ENCODE assay signal across 11 cellular contexts in the genomic region with DNA sequence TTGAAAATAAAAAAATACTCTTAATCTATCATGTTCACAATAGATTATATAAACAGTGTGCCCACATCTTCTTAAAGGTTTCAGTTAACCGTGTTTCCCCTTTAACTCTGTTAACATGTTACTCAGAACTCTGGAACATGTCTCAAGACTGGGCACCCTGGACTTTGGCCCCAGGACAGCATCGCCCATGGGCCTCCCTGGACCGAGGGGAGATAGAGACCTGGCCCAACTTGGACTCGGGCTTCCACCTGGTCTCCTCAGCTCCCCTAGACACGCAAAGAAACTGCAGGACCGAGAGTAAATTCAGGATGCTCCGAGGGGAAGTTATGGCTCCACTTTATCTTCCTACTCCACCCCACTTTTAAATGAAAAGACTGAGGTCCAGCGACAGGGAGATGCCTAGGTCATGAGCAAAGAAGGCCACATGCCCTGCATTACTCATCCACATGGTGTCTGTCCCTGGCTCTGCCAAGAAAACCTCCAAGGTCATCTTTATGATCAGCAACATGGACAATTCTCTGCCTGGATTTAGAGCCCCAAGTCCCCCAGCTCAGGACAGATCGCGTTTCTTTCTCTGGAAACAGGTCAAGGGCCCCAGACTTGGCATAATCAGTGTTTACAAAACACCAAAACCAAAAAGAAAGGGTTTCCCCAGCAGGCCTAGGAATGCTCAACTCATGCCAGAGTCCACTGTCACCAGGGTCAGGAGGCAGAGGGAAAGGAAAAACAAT. TPM values are rescaled to one million over a fixed set of nuclear protein-coding genes. Genes with fewer than 3 reads are reported as not detected.
DNase-seq lines count a peak whose midpoint lies in the region; ATAC-seq and TF ChIP-seq lines count a peak whose summit lies in the region.
"Had no signal": no experiment of that assay in that cellular context is flagged by ENCODE, and none has a peak within 500 bp of the region (broad histone marks: within the 10 kb centered on the region; RNA-seq: fewer than 3 reads in every experiment).

No MANE protein-coding gene starts in this region.

- H3K27ac Mint-ChIP-seq in MCF 10A (ENCODE audit: low read depth, unreplicated experiment), result peak overlapping the region; percentile 75
- peak overlapping the region in 1 of 8 donors; percentile 48 for H3K27ac Mint-ChIP-seq in CD8-positive, alpha-beta memory T cell

- no peak overlapping the region for H3K27ac ChIP-seq in mammary epithelial cell (ENCODE audit: insufficient read depth, low read depth, low read length)
- H3K27ac ChIP-seq in aorta (ENCODE audit: low read depth in 1 of 2, low read length in 2 of 2), result no peak overlapping the region
- no peak overlapping the region for H3K27ac ChIP-seq in CD8-positive, alpha-beta memory T cell (ENCODE audit: low read depth, low read length)
- H3K27ac ChIP-seq: BLaER1, VCaP had no signal

- no peaks in the 10 kb centered on the region for H3K79me2 ChIP-seq in mammary epithelial cell (ENCODE audit: insufficient read depth, low read length)

- no peaks in the 10 kb centered on the region for H3K27me3 ChIP-seq in mammary epithelial cell (ENCODE audit: insufficient read depth, low read length)
- no peaks in the 10 kb centered on the region for H3K27me3 ChIP-seq in aorta (ENCODE audit: control insufficient read depth in 1 of 2, insufficient read depth in 2 of 2, low read length in 1 of 2)
- no peaks in the 10 kb centered on the region for H3K27me3 ChIP-seq in CD8-positive, alpha-beta memory T cell (ENCODE audit: insufficient read depth, low read length, poor library complexity, severe bottlenecking)
- H3K27me3 ChIP-seq: BLaER1 had no signal

- CTCF ChIA-PET in MCF 10A (lab: Yijun Ruan, JAX), result interaction anchor here (0.6 to 19.3 kb wide), 6 partner anchors 9 to 275 kb away, joined by 3 to 230 read pairs (median 15); no protein-coding TSS in a partner anchor
- CTCF ChIA-PET in mammary epithelial cell (lab: Charles Lee; ENCODE audit: low non-redundant PET), result no interaction called here
- CTCF ChIA-PET in CD8-positive, alpha-beta memory T cell (lab: Charles Lee), result interaction anchor here (1.1 to 1.6 kb wide), 2 partner anchors 10 to 78 kb away, joined by 3 to 4 read pairs; no protein-coding TSS in a partner anchor

- TF ChIP-seq CTCF in MCF 10A (IDR thresholded peaks at IDR 0.05; ENCODE audit: unreplicated experiment), result no peak
- TF ChIP-seq CTCF in mammary epithelial cell (conservative IDR thresholded peaks at IDR 0.05 in 1 of 2, IDR thresholded peaks at IDR 0.05 in 1 of 2; ENCODE audit: extremely low read depth in 1 of 2, insufficient read depth in 1 of 2, low read depth in 1 of 2, low read length in 2 of 2), result no peak
- TF ChIP-seq CTCF in fibroblast of pulmonary artery (IDR thresholded peaks at IDR 0.05; ENCODE audit: low read length, missing control alignments), result no peak
- TF ChIP-seq CTCF in omental fat pad (IDR thresholded peaks at IDR 0.05), result no peak

- no peaks in the 10 kb centered on the region for H4K20me1 ChIP-seq in mammary epithelial cell (ENCODE audit: insufficient read depth, low read length)

- POLR2A ChIA-PET in MCF 10A (lab: Yijun Ruan, JAX), result interaction anchor here (1.1 kb wide), 1 partner anchor 11 kb away, joined by 4 read pairs; no protein-coding TSS in a partner anchor
- POLR2A ChIA-PET in CD8-positive, alpha-beta memory T cell (lab: Charles Lee), result no interaction called here

- DNase-seq in MCF 10A (ENCODE audit: unreplicated experiment) (no peak), mammary epithelial cell (no peak), fibroblast of pulmonary artery (ENCODE audit: low read depth) (peak; percentile 84), omental fat pad (ENCODE audit: low spot score) (no peak), aorta (peak in 1 of 2 donors; percentile 61), DMS153 (lab: John Stamatoyannopoulos, UW) (no peak)
- DNase-seq in activated naive CD4-positive, alpha-beta T cell treated with anti-CD3 and anti-CD28 coated beads, Interleukin-2, amount 50 U/mL, for 16 hours, result no peak
- DNase-seq in CD8-positive, alpha-beta memory T cell, result no peak
- DNase-seq: amniotic stem cell had no signal

- H3K4me3 Mint-ChIP-seq in MCF 10A (ENCODE audit: unreplicated experiment), result no peak overlapping the region
- no peak overlapping the region for H3K4me3 Mint-ChIP-seq in CD8-positive, alpha-beta memory T cell

- no peaks in the 10 kb centered on the region for H3K27me3 Mint-ChIP-seq in MCF 10A (ENCODE audit: insufficient read depth, unreplicated experiment)
- H3K27me3 Mint-ChIP-seq in CD8-positive, alpha-beta memory T cell, result no peaks in the 10 kb centered on the region

- H3K4me1 ChIP-seq in mammary epithelial cell (ENCODE audit: insufficient read depth, low read length), result peaks cover 49% of the 10 kb centered on the region
- H3K4me1 ChIP-seq in aorta (ENCODE audit: control insufficient read depth in 1 of 2, insufficient read depth in 2 of 2, low read length in 2 of 2), result no peaks in the 10 kb centered on the region
- no peaks in the 10 kb centered on the region for H3K4me1 ChIP-seq in CD8-positive, alpha-beta memory T cell (ENCODE audit: insufficient read depth, low read length)
- H3K4me1 ChIP-seq: BLaER1 had no signal

- 98% methylated on average over 10 of the region's 10 CpGs for WGBS in mammary epithelial cell (ENCODE audit: low coverage, missing lambda C conversion rate)
- 43 to 48% methylated on average over 10 of the region's 10 CpGs for WGBS in aorta, 2 donors

- ATAC-seq in omental fat pad (ENCODE audit: low FRiP score), result peak; percentile 48
- ATAC-seq in aorta (ENCODE audit: low FRiP score), result peak; percentile 73

- no peak overlapping the region for H3K9ac ChIP-seq in mammary epithelial cell (ENCODE audit: insufficient read depth, low read length)
- H3K9ac ChIP-seq: BLaER1 had no signal

- BruUV-seq in MCF 10A (replicated peaks; lab: Mats Ljungman, UMichigan), result no TSS peak
- BruUV-seq in mammary epithelial cell (replicated peaks; lab: Mats Ljungman, UMichigan), result no TSS peak

- dilution Hi-C loops in mammary epithelial cell (cut with HindIII; ENCODE audit: low sequenced_read_pairs), result loop anchor here (5.0 kb wide), 1 partner anchor 35 kb away; no protein-coding TSS in a partner anchor

- no peaks in the 10 kb centered on the region for H3K9me3 Mint-ChIP-seq in MCF 10A (ENCODE audit: unreplicated experiment)
- H3K9me3 Mint-ChIP-seq in CD8-positive, alpha-beta memory T cell, result no peaks in the 10 kb centered on the region

- H3K4me1 Mint-ChIP-seq in MCF 10A (ENCODE audit: insufficient read depth, unreplicated experiment), result peaks cover 7% of the 10 kb centered on the region
- peaks cover 0 to 2% (median 0%) of the 10 kb centered on the region in 3 donors for H3K4me1 Mint-ChIP-seq in CD8-positive, alpha-beta memory T cell

- no peaks in the 10 kb centered on the region for H3K9me3 ChIP-seq in mammary epithelial cell (replicated peaks; ENCODE audit: insufficient read depth, low read length)
- no peaks in the 10 kb centered on the region for H3K9me3 ChIP-seq in aorta (ENCODE audit: control insufficient read depth, low read length)
- H3K9me3 ChIP-seq in CD8-positive, alpha-beta memory T cell (ENCODE audit: low read length), result no peaks in the 10 kb centered on the region
- H3K9me3 ChIP-seq: BLaER1 had no signal

- intact Hi-C loops in MCF 10A (cut with micrococcal nuclease) (no loop called here), mammary epithelial cell (cut with micrococcal nuclease) (no loop called here), aorta (cut with DNase I) (no loop called here)

- H3K36me3 ChIP-seq in mammary epithelial cell (ENCODE audit: insufficient read depth, low read length) (peaks cover 41% of the 10 kb centered on the region), aorta (ENCODE audit: control insufficient read depth in 1 of 2, insufficient read depth in 2 of 2, low read length in 1 of 2) (peaks cover 6 to 16% of the 10 kb centered on the region in 2 donors)
- peaks cover 88% of the 10 kb centered on the region for H3K36me3 ChIP-seq in CD8-positive, alpha-beta memory T cell (ENCODE audit: insufficient read depth, low read length)

- no peak overlapping the region for H2AFZ ChIP-seq in mammary epithelial cell (ENCODE audit: low read depth, low read length)

- no peak overlapping the region for H3K4me2 ChIP-seq in mammary epithelial cell (ENCODE audit: insufficient read depth, low read depth, low read length)
- H3K4me2 ChIP-seq: BLaER1 had no signal

- in situ Hi-C loops in mammary epithelial cell (cut with MboI; ENCODE audit: low sequenced_read_pairs in 2 of 2), result no loop called here

- H3K36me3 Mint-ChIP-seq in MCF 10A (ENCODE audit: insufficient read depth, unreplicated experiment), result peaks cover 97% of the 10 kb centered on the region
- H3K36me3 Mint-ChIP-seq in CD8-positive, alpha-beta memory T cell, result peaks cover 10 to 97% (median 25%) of the 10 kb centered on the region in 3 donors

- H3K4me3 ChIP-seq in mammary epithelial cell (replicated peaks in 1 of 3; ENCODE audit: insufficient read depth in 1 of 3, low read depth in 2 of 3, low read length in 3 of 3), result no peak overlapping the region
- no peak overlapping the region for H3K4me3 ChIP-seq in fibroblast of pulmonary artery (replicated peaks; ENCODE audit: low read depth, low read length)
- no peak overlapping the region for H3K4me3 ChIP-seq in aorta (ENCODE audit: low read length in 2 of 2)
- no peak overlapping the region for H3K4me3 ChIP-seq in CD8-positive, alpha-beta memory T cell (ENCODE audit: low read length)
- H3K4me3 ChIP-seq: BLaER1 had no signal

RNA-seq across cellular contexts. Expression of a gene that starts 17.3 kb away (rescaled TPM):
- total RNA-seq in MCF 10A (2022) (not detected in 2 replicates), mammary epithelial cell (1 to 10 TPM in 1 of 2 donors, not detected in 1; 2.7 TPM), omental fat pad (over 10,000 TPM in 1 of 4 donors, 1,000 to 10,000 TPM in 3; 5,296 to 11,485 (median 6,898) TPM), aorta (1,000 to 10,000 TPM in 1 of 2 donors, 100 to 1,000 TPM in 1; 694 to 1,257 TPM)
- polyA plus RNA-seq in mammary epithelial cell (2.5 TPM), aorta (100 to 1,000 TPM; 514 to 520 TPM)
- polyA minus RNA-seq in mammary epithelial cell, result not detected
- total RNA-seq in CD8-positive, alpha-beta memory T cell, result not detected
- polyA plus RNA-seq in CD8-positive, alpha-beta memory T cell, result 0.63 TPM

RNA-seq across cellular contexts. Expression of a gene that starts 43.1 kb away (rescaled TPM):
- total RNA-seq in MCF 10A (2022) (246 and 342 TPM in 2 replicates), mammary epithelial cell (100 to 1,000 TPM in 1 of 2 donors, 10 to 100 TPM in 1; 74.3 to 247 TPM), omental fat pad (100 to 1,000 TPM in 3 of 4 donors, 10 to 100 TPM in 1; 96.7 to 189 (median 149) TPM), aorta (100 to 1,000 TPM in 1 of 2 donors, 10 to 100 TPM in 1; 83.3 to 105 TPM)
- polyA plus RNA-seq in mammary epithelial cell (118 TPM), aorta (10 to 100 TPM; 63.3 to 80.3 TPM)
- 137 TPM for polyA minus RNA-seq in mammary epithelial cell
- total RNA-seq in CD8-positive, alpha-beta memory T cell, result 100 to 1,000 TPM; 212 to 213 TPM
- polyA plus RNA-seq in CD8-positive, alpha-beta memory T cell, result 62.4 TPM

Comparison
In these comparisons a context has a peak if more than half of its experiments do, and no peak if none do; other contexts are left out.
1. RNA of a gene that starts 17.3 kb away (total RNA-seq): 5,296 to 11,485 TPM in omental fat pad and 694 to 1,257 TPM in aorta; 2.7 TPM in mammary epithelial cell, not detected in MCF 10A and not detected in CD8-positive, alpha-beta memory T cell; every median in the first group is over 100 times any median in the second.